Comparison of ENCODE assay signal across 15 cellular contexts in the genomic region with DNA sequence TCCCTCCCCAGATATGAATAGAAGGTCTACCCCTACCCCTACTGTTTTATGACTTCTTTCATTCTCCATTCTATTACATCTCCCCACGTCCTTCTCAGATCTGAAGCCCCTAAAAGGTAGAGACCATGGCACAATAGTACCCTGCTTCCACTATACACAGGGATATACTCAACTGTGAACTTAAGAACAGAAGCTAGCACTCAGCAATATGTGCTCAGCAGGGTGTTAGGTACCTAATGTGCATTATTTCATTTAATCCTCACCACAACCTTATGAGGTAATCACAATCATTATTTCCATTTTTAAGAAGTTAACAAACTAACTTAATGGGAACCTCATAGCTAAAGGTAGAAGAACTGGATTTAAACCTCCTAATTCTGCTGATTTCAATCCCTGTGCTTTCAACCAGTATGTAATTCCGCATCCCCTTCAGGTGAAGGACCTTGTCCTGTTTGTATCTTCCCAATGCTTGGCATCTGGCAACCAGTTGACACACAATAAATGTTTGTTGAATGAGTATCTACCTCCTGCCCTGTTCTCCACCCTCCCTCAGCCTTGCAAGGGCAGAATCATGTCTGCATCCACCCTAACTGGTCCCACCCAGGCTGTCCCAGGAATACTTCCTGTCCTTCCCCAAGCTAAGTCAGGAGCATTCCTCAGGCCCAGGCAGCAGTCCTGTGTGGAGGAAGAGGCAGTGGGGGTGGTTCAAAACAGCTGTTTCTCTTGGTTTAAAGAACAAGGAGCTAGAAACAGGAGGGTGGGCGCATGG. TPM values are rescaled to one million over a fixed set of nuclear protein-coding genes. Genes with fewer than 3 reads are reported as not detected.
A peak's percentile ranks its signal among the peaks of the same experiment; 100 is the strongest.
DNase-seq lines count a peak whose midpoint lies in the region; ATAC-seq, FAIRE-seq and TF ChIP-seq lines count a peak whose summit lies in the region.
"Had no signal": no experiment of that assay in that cellular context is flagged by ENCODE, and none has a peak within 500 bp of the region (broad histone marks: within the 10 kb centered on the region; RNA-seq: fewer than 3 reads in every experiment).

No MANE protein-coding gene starts in this region.

- no peaks in the 10 kb centered on the region for H3K27me3 Mint-ChIP-seq in activated naive CD4-positive, alpha-beta T cell treated with anti-CD3 and anti-CD28 coated beads, Interleukin-2, amount 10 ng/mL, durations not matched to agents 7 days and 5 days
- no peaks in the 10 kb centered on the region for H3K27me3 Mint-ChIP-seq in activated T-helper 1 cell treated with anti-CD3 and anti-CD28 coated beads, Interleukin-12 subunit alpha, Interleukin-12 subunit beta, Interleukin-2, Interleukin-4 antibody, amounts not matched to agents 30 ng/mL and 10 ng/mL and 1 ng/mL, durations not matched to agents 14 hours and 24 hours and 36 hours (ENCODE audit: insufficient read depth)

- DNase-seq in activated naive CD4-positive, alpha-beta T cell treated with anti-CD3 and anti-CD28 coated beads, Interleukin-2, amount 10 ng/mL, durations not matched to agents 7 days and 5 days: no peak
- DNase-seq in activated naive CD4-positive, alpha-beta T cell treated with Interleukin-2 at 50 U/mL for 16 hours: no peak
- DNase-seq in activated T-helper 1 cell treated with anti-CD3 and anti-CD28 coated beads, Interleukin-12 subunit alpha, Interleukin-12 subunit beta, Interleukin-2, Interleukin-4 antibody, amounts not matched to agents 30 ng/mL and 10 ng/mL and 1 ng/mL, durations not matched to agents 14 hours and 24 hours and 36 hours (ENCODE audit: low spot score): no peak
- no peak for DNase-seq in kidney
- DNase-seq in transverse colon: peak; percentile 46
- no peak for DNase-seq in superior temporal gyrus (ENCODE audit: extremely low spot score)
- no peak for DNase-seq in GM13976 (ENCODE audit: low spot score)
- DNase-seq: AML-193; NCI-H2081 treated with DMSO at 0.1 percent for 48 hours; stimulated activated CD4-positive, alpha-beta T cell treated with anti-CD3 and anti-CD28 coated beads, Interleukin-4, amount 100 ng/mL, for 1 hour; tibial artery had no signal

- H3K27ac ChIP-seq in kidney (ENCODE audit: low read depth in 2 of 2, low read length in 2 of 2) (peak overlapping the region; percentile 62 to 74), transverse colon (peak overlapping the region; percentile 47 to 73 (median 70))

- H3K9me3 Mint-ChIP-seq in activated naive CD4-positive, alpha-beta T cell treated with anti-CD3 and anti-CD28 coated beads, Interleukin-2, amount 10 ng/mL, durations not matched to agents 7 days and 5 days: no peaks in the 10 kb centered on the region
- no peaks in the 10 kb centered on the region for H3K9me3 Mint-ChIP-seq in activated T-helper 1 cell treated with anti-CD3 and anti-CD28 coated beads, Interleukin-12 subunit alpha, Interleukin-12 subunit beta, Interleukin-2, Interleukin-4 antibody, amounts not matched to agents 30 ng/mL and 10 ng/mL and 1 ng/mL, durations not matched to agents 14 hours and 24 hours and 36 hours
- H3K9me3 Mint-ChIP-seq: neural crest cell had no signal

- H3K36me3 ChIP-seq in kidney (ENCODE audit: control insufficient read depth in 1 of 2, insufficient read depth in 2 of 2, low read length in 2 of 2) (peaks cover 11% of the 10 kb centered on the region in 2 donors), transverse colon (peaks cover 0 to 10% (median 4%) of the 10 kb centered on the region in 4 donors)

- H3K36me3 Mint-ChIP-seq in activated naive CD4-positive, alpha-beta T cell treated with anti-CD3 and anti-CD28 coated beads, Interleukin-2, amount 10 ng/mL, durations not matched to agents 7 days and 5 days: peaks cover 100% of the 10 kb centered on the region
- peaks cover 95% of the 10 kb centered on the region for H3K36me3 Mint-ChIP-seq in activated T-helper 1 cell treated with anti-CD3 and anti-CD28 coated beads, Interleukin-12 subunit alpha, Interleukin-12 subunit beta, Interleukin-2, Interleukin-4 antibody, amounts not matched to agents 30 ng/mL and 10 ng/mL and 1 ng/mL, durations not matched to agents 14 hours and 24 hours and 36 hours (ENCODE audit: low read depth)

- H3K4me3 ChIP-seq in kidney (ENCODE audit: low read length in 2 of 2) (no peak overlapping the region), transverse colon (no peak overlapping the region)
- H3K4me3 ChIP-seq: tibial artery had no signal

- peak overlapping the region; percentile 99 for H3K4me3 Mint-ChIP-seq in activated naive CD4-positive, alpha-beta T cell treated with anti-CD3 and anti-CD28 coated beads, Interleukin-2, amount 10 ng/mL, durations not matched to agents 7 days and 5 days
- peak overlapping the region; percentile 100 for H3K4me3 Mint-ChIP-seq in activated T-helper 1 cell treated with anti-CD3 and anti-CD28 coated beads, Interleukin-12 subunit alpha, Interleukin-12 subunit beta, Interleukin-2, Interleukin-4 antibody, amounts not matched to agents 30 ng/mL and 10 ng/mL and 1 ng/mL, durations not matched to agents 14 hours and 24 hours and 36 hours
- H3K4me3 Mint-ChIP-seq: neural crest cell had no signal

- no peaks in the 10 kb centered on the region for H3K9me3 ChIP-seq in kidney (ENCODE audit: control insufficient read depth in 1 of 2, low read length in 2 of 2)
- no peaks in the 10 kb centered on the region for H3K9me3 ChIP-seq in transverse colon
- H3K9me3 ChIP-seq: tibial artery had no signal

- intact Hi-C loops in activated T-helper 1 cell treated with anti-CD3 and anti-CD28 coated beads, Interleukin-12 subunit alpha, Interleukin-12 subunit beta, Interleukin-2, Interleukin-4 antibody, amounts not matched to agents 30 ng/mL and 10 ng/mL and 1 ng/mL, durations not matched to agents 14 hours and 24 hours and 36 hours (cut with micrococcal nuclease): no loop called here
- intact Hi-C loops in kidney (cut with DNase I) (no loop called here), transverse colon (cut with DNase I; ENCODE audit: low total_unique reads) (no loop called here)

- no peak overlapping the region for H3K9ac ChIP-seq in kidney (ENCODE audit: low read length in 2 of 2)

- H3K27ac Mint-ChIP-seq in activated naive CD4-positive, alpha-beta T cell treated with anti-CD3 and anti-CD28 coated beads, Interleukin-2, amount 10 ng/mL, durations not matched to agents 7 days and 5 days: peak overlapping the region; percentile 89
- peak overlapping the region; percentile 74 for H3K27ac Mint-ChIP-seq in activated T-helper 1 cell treated with anti-CD3 and anti-CD28 coated beads, Interleukin-12 subunit alpha, Interleukin-12 subunit beta, Interleukin-2, Interleukin-4 antibody, amounts not matched to agents 30 ng/mL and 10 ng/mL and 1 ng/mL, durations not matched to agents 14 hours and 24 hours and 36 hours

- CTCF ChIA-PET in activated naive CD4-positive, alpha-beta T cell treated with anti-CD3 and anti-CD28 coated beads, Interleukin-2, amount 10 ng/mL, durations not matched to agents 7 days and 5 days (lab: Charles Lee): interaction anchor here (11.1 kb wide), 1 partner anchor 25 kb away, joined by 250 read pairs; no protein-coding TSS in a partner anchor

- H3K27me3 ChIP-seq in transverse colon: no peaks in the 10 kb centered on the region

- no peak for TF ChIP-seq EP300 in transverse colon (IDR thresholded peaks at IDR 0.05; ENCODE audit: low read depth)

- ATAC-seq in HG02763 (IDR thresholded peaks at IDR 0.05; ENCODE audit: unreplicated experiment): no peak

- peaks cover 89% of the 10 kb centered on the region for H3K4me1 Mint-ChIP-seq in activated naive CD4-positive, alpha-beta T cell treated with anti-CD3 and anti-CD28 coated beads, Interleukin-2, amount 10 ng/mL, durations not matched to agents 7 days and 5 days
- peaks cover 95% of the 10 kb centered on the region for H3K4me1 Mint-ChIP-seq in activated T-helper 1 cell treated with anti-CD3 and anti-CD28 coated beads, Interleukin-12 subunit alpha, Interleukin-12 subunit beta, Interleukin-2, Interleukin-4 antibody, amounts not matched to agents 30 ng/mL and 10 ng/mL and 1 ng/mL, durations not matched to agents 14 hours and 24 hours and 36 hours (ENCODE audit: low read depth)

- TF ChIP-seq CTCF in kidney (IDR thresholded peaks at IDR 0.05; ENCODE audit: borderline replicate concordance, extremely low read depth, insufficient read depth) (no peak), transverse colon (IDR thresholded peaks at IDR 0.05) (no peak), GM13976 (IDR thresholded peaks at IDR 0.05; ENCODE audit: borderline replicate concordance, control extremely low read depth, extremely low read depth, insufficient read depth, missing control alignments) (no peak)

- TF ChIP-seq POLR2A in transverse colon (IDR thresholded peaks at IDR 0.05): no peak

- in situ Hi-C loops in transverse colon (cut with MboI; ENCODE audit: low pct_ligation_motif_present in 1 of 4, low pct_unique_long_range_greater_than_20kb in 1 of 4, low sequenced_read_pairs in 3 of 4) (no loop called here), GM13976 (cut with MboI; ENCODE audit: low sequenced_read_pairs, unreplicated experiment) (no loop called here)

- H3K4me1 ChIP-seq in kidney (ENCODE audit: control insufficient read depth in 1 of 2, insufficient read depth in 1 of 2, low read depth in 1 of 2, low read length in 2 of 2) (peaks cover 21 to 26% of the 10 kb centered on the region in 2 donors), transverse colon (peaks cover 9 to 61% (median 33%) of the 10 kb centered on the region in 4 donors)

- WGBS in transverse colon (ENCODE audit: low coverage in 1 of 2), 2 donors: 73 to 97% methylated on average over 2 to 3 of the region's 3 CpGs

- FAIRE-seq in kidney (lab: Jason Lieb, UNC): no peak
- FAIRE-seq: endometrium had no signal

RNA-seq across cellular contexts. Expression of gene DENND2D, which starts 6.5 kb away (rescaled TPM):
- 205 and 206 TPM in 2 replicates for total RNA-seq in activated T-helper 1 cell treated with anti-CD3 and anti-CD28 coated beads, Interleukin-12 subunit alpha, Interleukin-12 subunit beta, Interleukin-2, Interleukin-4 antibody, amounts not matched to agents 30 ng/mL and 10 ng/mL and 1 ng/mL, durations not matched to agents 14 hours and 24 hours and 36 hours
- total RNA-seq in kidney (81.0 TPM), transverse colon (10 to 100 TPM; 43.4 to 61.0 (median 50.7) TPM)
- 45.3 TPM for polyA plus RNA-seq in kidney (ENCODE audit: insufficient read depth, low read depth, low replicate concordance)
- total RNA-seq: HT1080, neural crest cell had no signal

RNA-seq across cellular contexts. Expression of gene CHI3L2, which starts 33.6 kb away (rescaled TPM):
- total RNA-seq in activated T-helper 1 cell treated with anti-CD3 and anti-CD28 coated beads, Interleukin-12 subunit alpha, Interleukin-12 subunit beta, Interleukin-2, Interleukin-4 antibody, amounts not matched to agents 30 ng/mL and 10 ng/mL and 1 ng/mL, durations not matched to agents 14 hours and 24 hours and 36 hours: 2.8 and 4.0 TPM in 2 replicates
- total RNA-seq in kidney (27.2 TPM), transverse colon (1 to 10 TPM in 1 of 4 donors, under 1 TPM in 1, not detected in 2; 0.82 to 2.7 TPM)
- 5.8 TPM for polyA plus RNA-seq in kidney (ENCODE audit: insufficient read depth, low read depth, low replicate concordance)
- total RNA-seq: neural crest cell had no signal

RNA-seq across cellular contexts. Expression of gene CEPT1, which starts 53.9 kb away (rescaled TPM):
- total RNA-seq in activated T-helper 1 cell treated with anti-CD3 and anti-CD28 coated beads, Interleukin-12 subunit alpha, Interleukin-12 subunit beta, Interleukin-2, Interleukin-4 antibody, amounts not matched to agents 30 ng/mL and 10 ng/mL and 1 ng/mL, durations not matched to agents 14 hours and 24 hours and 36 hours: 32.5 and 37.3 TPM in 2 replicates
- total RNA-seq in kidney (35.7 TPM), transverse colon (10 to 100 TPM; 11.2 to 55.6 (median 26.9) TPM)
- polyA plus RNA-seq in kidney (ENCODE audit: insufficient read depth, low read depth, low replicate concordance): 19.2 TPM

RNA-seq across cellular contexts. Expression of gene DRAM2, which starts 54.0 kb away (rescaled TPM):
- 24.0 and 26.6 TPM in 2 replicates for total RNA-seq in activated T-helper 1 cell treated with anti-CD3 and anti-CD28 coated beads, Interleukin-12 subunit alpha, Interleukin-12 subunit beta, Interleukin-2, Interleukin-4 antibody, amounts not matched to agents 30 ng/mL and 10 ng/mL and 1 ng/mL, durations not matched to agents 14 hours and 24 hours and 36 hours
- total RNA-seq in kidney (31.9 TPM), transverse colon (100 to 1,000 TPM in 1 of 4 donors, 10 to 100 TPM in 3; 36.2 to 116 (median 81.7) TPM)
- 54.5 TPM for polyA plus RNA-seq in kidney (ENCODE audit: insufficient read depth, low read depth, low replicate concordance)
